1 cellular context compared by ENCODE assay signal in genomic region chr16:2724088-2724676, GRCh38.
TF ChIP-seq lines count a peak whose summit lies in the region.

No MANE protein-coding gene starts in this region.

TF ChIP-seq in IMR-90, 13 proteins besides CTCF, POLR2A, EP300 and RAD21:
- TF ChIP-seq NFE2L2 (IDR thresholded peaks at IDR 0.05; ENCODE audit: low read depth, low read length) (no peak), FOS (IDR thresholded peaks at IDR 0.05; ENCODE audit: low read depth, low read length) (no peak)
- TF ChIP-seq, protein P1, sequence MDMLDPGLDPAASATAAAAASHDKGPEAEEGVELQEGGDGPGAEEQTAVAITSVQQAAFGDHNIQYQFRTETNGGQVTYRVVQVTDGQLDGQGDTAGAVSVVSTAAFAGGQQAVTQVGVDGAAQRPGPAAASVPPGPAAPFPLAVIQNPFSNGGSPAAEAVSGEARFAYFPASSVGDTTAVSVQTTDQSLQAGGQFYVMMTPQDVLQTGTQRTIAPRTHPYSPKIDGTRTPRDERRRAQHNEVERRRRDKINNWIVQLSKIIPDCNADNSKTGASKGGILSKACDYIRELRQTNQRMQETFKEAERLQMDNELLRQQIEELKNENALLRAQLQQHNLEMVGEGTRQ (IDR thresholded peaks at IDR 0.05; ENCODE audit: low read depth, low read length), result no peak
